ENCODE assay signal across 17 cellular contexts in the genomic region with DNA sequence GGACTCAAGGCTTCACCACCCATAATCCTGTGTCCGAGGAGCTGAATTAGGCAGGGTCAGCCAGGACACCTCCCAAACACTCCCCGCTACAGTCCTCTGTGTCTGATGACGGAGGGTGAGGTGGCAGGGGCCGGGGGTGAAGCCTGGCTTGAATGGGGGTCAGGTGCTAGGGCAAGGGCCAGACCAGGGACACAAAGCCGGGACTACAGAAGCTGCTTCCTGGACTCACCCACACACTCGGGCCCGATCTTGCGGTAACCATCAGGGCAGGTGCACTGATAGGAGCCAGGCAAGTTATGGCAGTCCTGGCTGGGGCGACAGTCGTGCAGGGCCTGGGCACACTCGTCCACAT. TPM values are rescaled to one million over a fixed set of nuclear protein-coding genes. Genes with fewer than 3 reads are reported as not detected.
A peak's percentile ranks its signal among the peaks of the same experiment; 100 is the strongest.
DNase-seq lines count a peak whose midpoint lies in the region; ATAC-seq, FAIRE-seq and TF ChIP-seq lines count a peak whose summit lies in the region.
"Had no signal": no experiment of that assay in that cellular context is flagged by ENCODE, and none has a peak within 500 bp of the region (broad histone marks: within the 10 kb centered on the region; RNA-seq: fewer than 3 reads in every experiment).

No MANE protein-coding gene starts in this region.

- no peak overlapping the region for H3K56ac ChIP-seq in H1 (replicated peaks; ENCODE audit: insufficient read length, low read depth, low read length)

- H3K4me1 ChIP-seq in H1 (replicated peaks in 1 of 4; ENCODE audit: control insufficient read depth in 3 of 4, insufficient read depth in 4 of 4, low read length in 3 of 4), result peaks cover 0 to 10% (median 3%) of the 10 kb centered on the region in 4 experiments; a peak in 5 of 7 replicates
- H3K4me1 ChIP-seq in neural progenitor cell, result peaks cover 4% of the 10 kb centered on the region

- peak overlapping the region; percentile 57 for H3K4me3 Mint-ChIP-seq in neural progenitor cell
- no peak overlapping the region for H3K4me3 Mint-ChIP-seq in activated CD4-positive, alpha-beta T cell treated with anti-CD3 and anti-CD28 coated beads for 36 hours

- no peak for TF ChIP-seq EP300 in H1 (IDR thresholded peaks at IDR 0.05; ENCODE audit: borderline replicate concordance in 1 of 2, low read depth in 2 of 2, low read length in 2 of 2)

- H2BK120ac ChIP-seq in H1 (replicated peaks; ENCODE audit: low read depth, low read length), result no peak overlapping the region

- no peak for ATAC-seq in activated CD4-positive, alpha-beta T cell treated with anti-CD3 and anti-CD28 coated beads for 36 hours
- ATAC-seq: HCT116 had no signal

- H3K9ac ChIP-seq in H1 (replicated peaks in 1 of 4; ENCODE audit: extremely low read depth in 1 of 4, low read depth in 3 of 4, low read length in 3 of 4), result no peak overlapping the region
- no peak overlapping the region for H3K9ac ChIP-seq in neural progenitor cell

- H3K4me2 ChIP-seq in H1 (ENCODE audit: insufficient read depth in 1 of 2, low read depth in 2 of 2, low read length in 2 of 2) (no peak overlapping the region), neural progenitor cell (no peak overlapping the region)

- H3K9me3 ChIP-seq in AG04450 (ENCODE audit: control insufficient read depth, insufficient read depth, low read length) (no peaks in the 10 kb centered on the region; the same call in 1 of the 2 replicates), H1 (ENCODE audit: insufficient read depth in 2 of 2, low read depth in 1 of 2, low read length in 1 of 2) (no peaks in the 10 kb centered on the region), neural progenitor cell (ENCODE audit: low read depth) (no peaks in the 10 kb centered on the region)
- H3K9me3 ChIP-seq: esophagus squamous epithelium, stomach had no signal

- no peak overlapping the region for H2AK5ac ChIP-seq in H1 (ENCODE audit: low read depth, low read length)

- no peaks in the 10 kb centered on the region for H3K27me3 ChIP-seq in AG04450 (ENCODE audit: control insufficient read depth, insufficient read depth, low read length)
- peaks cover 0 to 32% (median 15%) of the 10 kb centered on the region in 4 experiments; a peak in 4 of 7 replicates for H3K27me3 ChIP-seq in H1 (replicated peaks in 1 of 4; ENCODE audit: control insufficient read depth in 3 of 4, extremely low read depth in 1 of 4, insufficient read depth in 3 of 4, low read length in 3 of 4)
- H3K27me3 ChIP-seq in neural progenitor cell, result peaks cover 17% of the 10 kb centered on the region
- H3K27me3 ChIP-seq: esophagus squamous epithelium, stomach had no signal

- no peak overlapping the region for H3K14ac ChIP-seq in H1 (ENCODE audit: insufficient read length)

- no peak overlapping the region for H3K23ac ChIP-seq in H1 (ENCODE audit: insufficient read length)

- H3K18ac ChIP-seq in H1 (ENCODE audit: extremely low read depth, low read length), result no peak overlapping the region

- peak overlapping the region; percentile 21 for H3K27ac ChIP-seq in AG04450 (ENCODE audit: low read depth, low read length)
- no peak overlapping the region for H3K27ac ChIP-seq in H1 (ENCODE audit: low read depth, low read length)
- no peak overlapping the region for H3K27ac ChIP-seq in neural progenitor cell

- no peak for TF ChIP-seq RAD21 in H1 (IDR thresholded peaks at IDR 0.05 in 1 of 2, conservative IDR thresholded peaks at IDR 0.05 in 1 of 2; ENCODE audit: low read depth in 2 of 2, low read length in 2 of 2)

- H2BK15ac ChIP-seq in H1 (ENCODE audit: low read length), result no peak overlapping the region

- H3K4ac ChIP-seq in H1 (replicated peaks; ENCODE audit: insufficient read length, low read depth, low read length), result no peak overlapping the region

- H3F3A ChIP-seq in neural progenitor cell (ENCODE audit: low read depth), result peaks cover 29% of the 10 kb centered on the region

- TF ChIP-seq POLR2A in GM12892 (IDR thresholded peaks at IDR 0.05; ENCODE audit: low read depth, low read length) (no peak), H1 (IDR thresholded peaks at IDR 0.05; ENCODE audit: control extremely low read depth in 1 of 2, low read depth in 2 of 2, low read length in 2 of 2) (no peak)

- no peak overlapping the region for H2BK20ac ChIP-seq in H1 (ENCODE audit: low read length)

- H3K4me3 ChIP-seq in AG04450 (ENCODE audit: low read depth, low read length), result peak overlapping the region; percentile 76; the same call in 1 of the 2 replicates
- no peak overlapping the region for H3K4me3 ChIP-seq in H1 (ENCODE audit: extremely low read depth in 1 of 4, insufficient read depth in 2 of 4, low read depth in 3 of 4, low read length in 4 of 4)
- H3K4me3 ChIP-seq in neural progenitor cell, result no peak overlapping the region
- H3K4me3 ChIP-seq: esophagus squamous epithelium, stomach had no signal

- CTCF ChIA-PET in AG04450 (lab: Charles Lee) (interaction anchor here (1.3 to 4.2 kb wide), 5 partner anchors 9 to 118 kb away, joined by 3 to 35 read pairs (median 20); a partner anchor contains a TSS), H1 (lab: Charles Lee; ENCODE audit: partially characterized antibody) (interaction anchor here (3.0 to 8.9 kb wide), 4 partner anchors 10 to 18 kb away, joined by 15 to 210 read pairs (median 78); a partner anchor contains a TSS)
- CTCF ChIA-PET in activated CD4-positive, alpha-beta T cell treated with anti-CD3 and anti-CD28 coated beads for 36 hours (lab: Charles Lee), result interaction anchor here (0.6 to 4.8 kb wide), 5 partner anchors 10 to 134 kb away, joined by 3 to 76 read pairs (median 4); a partner anchor contains a TSS

- H3K27ac Mint-ChIP-seq in neural progenitor cell, result peak overlapping the region; percentile 25
- no peak overlapping the region for H3K27ac Mint-ChIP-seq in activated CD4-positive, alpha-beta T cell treated with anti-CD3 and anti-CD28 coated beads for 36 hours

- H2AFZ ChIP-seq in H1 (ENCODE audit: low read length), result no peak overlapping the region
- H2AFZ ChIP-seq in neural progenitor cell (replicated peaks), result no peak overlapping the region

- H4K91ac ChIP-seq in H1 (replicated peaks; ENCODE audit: insufficient read length, low read length), result no peak overlapping the region

- intact Hi-C loops in activated CD4-positive, alpha-beta T cell treated with anti-CD3 and anti-CD28 coated beads for 36 hours (cut with DNase I, micrococcal nuclease), result no loop called here

- FAIRE-seq in GM12892 (lab: Jason Lieb, UNC) (peak; percentile 74), H1 (lab: Jason Lieb, UNC) (no peak), D721Med (lab: Jason Lieb, UNC) (no peak)
- FAIRE-seq: TTC549 had no signal

- H3K79me2 ChIP-seq in H1 (ENCODE audit: control insufficient read depth in 1 of 2, insufficient read depth in 2 of 2, low read length in 2 of 2) (no peaks in the 10 kb centered on the region), neural progenitor cell (ENCODE audit: low read depth) (no peaks in the 10 kb centered on the region)

- H2BK5ac ChIP-seq in H1 (ENCODE audit: low read depth, low read length), result no peak overlapping the region

- no peaks in the 10 kb centered on the region for H3K36me3 Mint-ChIP-seq in neural progenitor cell
- peaks cover 15% of the 10 kb centered on the region for H3K36me3 Mint-ChIP-seq in activated CD4-positive, alpha-beta T cell treated with anti-CD3 and anti-CD28 coated beads for 36 hours (ENCODE audit: low read depth)

- H3K36me3 ChIP-seq in H1 (ENCODE audit: control insufficient read depth in 2 of 4, insufficient read depth in 4 of 4, low read length in 3 of 4) (peaks cover 0 to 3% (median 0%) of the 10 kb centered on the region in 4 experiments; a peak in 3 of 8 replicates), neural progenitor cell (no peaks in the 10 kb centered on the region)

- H3K27me3 Mint-ChIP-seq in neural progenitor cell (ENCODE audit: insufficient read depth, low read depth), result peaks cover 17% of the 10 kb centered on the region
- no peaks in the 10 kb centered on the region for H3K27me3 Mint-ChIP-seq in activated CD4-positive, alpha-beta T cell treated with anti-CD3 and anti-CD28 coated beads for 36 hours

- H3K4me1 Mint-ChIP-seq in neural progenitor cell, result peaks cover 35% of the 10 kb centered on the region
- peaks cover 13% of the 10 kb centered on the region for H3K4me1 Mint-ChIP-seq in activated CD4-positive, alpha-beta T cell treated with anti-CD3 and anti-CD28 coated beads for 36 hours

- POLR2A ChIA-PET in AG04450 (lab: Yijun Ruan, JAX), result interaction anchor here (1.1 to 4.2 kb wide), 2 partner anchors 10 to 11 kb away, joined by 3 to 26 read pairs; a partner anchor contains a TSS
- POLR2A ChIA-PET in H1 (lab: Charles Lee; ENCODE audit: partially characterized antibody), result interaction anchor here (38.3 to 39.7 kb wide), 2 partner anchors 5 to 14 kb away, joined by 1071 read pairs; a partner anchor contains a TSS
- POLR2A ChIA-PET in activated CD4-positive, alpha-beta T cell treated with anti-CD3 and anti-CD28 coated beads for 36 hours (lab: Charles Lee), result no interaction called here

- TF ChIP-seq CTCF in AG04450 (IDR thresholded peaks at IDR 0.05; ENCODE audit: low read depth, low read length), result no peak
- TF ChIP-seq CTCF in H1 (IDR thresholded peaks at IDR 0.05; ENCODE audit: control extremely low read depth in 1 of 3, insufficient read depth in 1 of 3, low read depth in 1 of 3, low read length in 3 of 3), result no peak
- no peak for TF ChIP-seq CTCF in neural progenitor cell (IDR thresholded peaks at IDR 0.05)
- TF ChIP-seq CTCF in D721Med (IDR thresholded peaks at IDR 0.05; ENCODE audit: insufficient read depth, missing control alignments), result no peak

- no peaks in the 10 kb centered on the region for H3K9me3 Mint-ChIP-seq in neural progenitor cell
- H3K9me3 Mint-ChIP-seq in activated CD4-positive, alpha-beta T cell treated with anti-CD3 and anti-CD28 coated beads for 36 hours (ENCODE audit: low read depth), result no peaks in the 10 kb centered on the region

- 0 out of 2 replicates have a peak overlapping the region, but pooled peaks have one; percentile 27 for H2BK12ac ChIP-seq in H1 (ENCODE audit: low read depth, low read length)

- DNase-seq in AG04450 (ENCODE audit: low read depth, low spot score) (no peak), GM12892 (ENCODE audit: insufficient read length) (no peak), H1 (ENCODE audit: low read depth in 1 of 2, low spot score in 2 of 2) (no peak), neural progenitor cell (ENCODE audit: low spot score) (no peak), NAMALWA (ENCODE audit: low spot score) (no peak), D721Med (ENCODE audit: insufficient read length, low spot score) (no peak)
- no peak for DNase-seq in activated CD4-positive, alpha-beta T cell treated with anti-CD3 and anti-CD28 coated beads for 36 hours
- DNase-seq: activated naive CD4-positive, alpha-beta T cell treated with anti-CD3 and anti-CD28 coated beads, Interleukin-2, amount 50 U/mL, for 16 hours; esophagus squamous epithelium; midbrain; NCI-H1092 treated with DMSO at 0.1 percent for 48 hours; stimulated activated CD4-positive, alpha-beta T cell treated with anti-CD3 and anti-CD28 coated beads, Interleukin-4, amount 100 ng/mL, for 4 hours; stomach had no signal

- H3K79me1 ChIP-seq in H1 (ENCODE audit: low read depth, low read length), result no peaks in the 10 kb centered on the region; the same call in 1 of the 2 replicates

- peaks cover 9% of the 10 kb centered on the region; the same call in 1 of the 2 replicates for H3K23me2 ChIP-seq in H1 (ENCODE audit: low read depth, low read length)

- no peak overlapping the region for H4K8ac ChIP-seq in H1 (ENCODE audit: extremely low read depth, insufficient read depth, low read length)

- no peak overlapping the region for H4K5ac ChIP-seq in H1 (ENCODE audit: insufficient read length, low read depth, low read length)

- WGBS in H1 (ENCODE audit: extremely low coverage in 1 of 2, insufficient coverage in 1 of 2, insufficient read length in 1 of 2, insufficient replicate concordance in 2 of 2, low coverage in 1 of 2, low lambda C conversion rate in 2 of 2, missing lambda C conversion rate in 1 of 2), 2 experiments, result 93% methylated on average over 11 of the region's 11 CpGs; no CpG with 5 or more reads in 1 of the 2 experiments

- H4K20me1 ChIP-seq in H1 (replicated peaks in 1 of 2; ENCODE audit: control insufficient read depth in 1 of 2, insufficient read depth in 2 of 2, low read length in 2 of 2) (peaks cover 0 to 2% of the 10 kb centered on the region in 2 experiments), neural progenitor cell (ENCODE audit: low read depth) (peaks cover 11% of the 10 kb centered on the region)

RNA-seq across cellular contexts. Expression of a gene that starts 2.3 kb away (rescaled TPM):
- polyA plus RNA-seq in AG04450 (2011; rRNA removed) (190 and 279 TPM in 2 replicates), H1 (2011; rRNA removed) (17.2 and 24.2 TPM in 2 replicates)
- 72.8 and 112 TPM in 2 replicates for polyA minus RNA-seq in AG04450 (2011; rRNA and poly(A)+ RNA removed)
- 8.5 TPM for polyA plus RNA-seq in GM12892 (2012; ENCODE audit: missing spikeins)
- total RNA-seq in H1 (2021; fragmentation: NEBNext Ultra II Directional; extraction: Animal tissue kit (Norgen Biotek cat#: 25700)), result 8.8 and 9.7 TPM in 2 replicates
- polyA plus RNA-seq in H1 (2011; cell fraction: cytosol; rRNA removed), result 16.2 TPM
- 54.9 TPM for polyA plus RNA-seq in H1 (2011; cell fraction: nucleus; rRNA removed)
- polyA plus RNA-seq in H1 (2012, experiment 1 of 2), result 6.4 to 12.6 TPM (median 9.4 TPM) in 4 replicates
- polyA plus RNA-seq in H1 (2012, experiment 2 of 2), result 8.4 TPM
- polyA plus RNA-seq in H1 (2013, experiment 1 of 2), result 14.8 TPM
- polyA plus RNA-seq in H1 (2013, experiment 2 of 2), result 14.3 TPM
- polyA minus RNA-seq in H1 (2011; rRNA and poly(A)+ RNA removed), result 5.3 and 6.1 TPM in 2 replicates
- polyA minus RNA-seq in H1 (2011; cell fraction: cytosol; rRNA and poly(A)+ RNA removed), result 5.7 TPM
- polyA minus RNA-seq in H1 (2011; cell fraction: nucleus; rRNA and poly(A)+ RNA removed), result 17.4 TPM
- total RNA-seq in neural progenitor cell (ENCODE audit: low replicate concordance), result 9.2 and 25.1 TPM in 2 replicates
- 10 to 100 TPM; 20.2 to 23.4 TPM for total RNA-seq in activated CD4-positive, alpha-beta T cell treated with anti-CD3 and anti-CD28 coated beads for 36 hours

RNA-seq across cellular contexts. Expression of a gene that starts 9.4 kb away (rescaled TPM):
- polyA plus RNA-seq in AG04450 (2011; rRNA removed) (not detected in 2 replicates), H1 (2011; rRNA removed) (not detected in 2 replicates)
- 0.55 TPM in 1 of 2 replicates, not detected in the other for polyA minus RNA-seq in AG04450 (2011; rRNA and poly(A)+ RNA removed)
- polyA plus RNA-seq in GM12892 (2012; ENCODE audit: missing spikeins), result 2.0 TPM
- not detected in 2 replicates for total RNA-seq in H1 (2021; fragmentation: NEBNext Ultra II Directional; extraction: Animal tissue kit (Norgen Biotek cat#: 25700))
- polyA plus RNA-seq in H1 (2011; cell fraction: cytosol; rRNA removed), result not detected
- polyA plus RNA-seq in H1 (2011; cell fraction: nucleus; rRNA removed), result not detected
- not detected in 4 replicates for polyA plus RNA-seq in H1 (2012, experiment 1 of 2)
- polyA plus RNA-seq in H1 (2012, experiment 2 of 2), result not detected
- not detected for polyA plus RNA-seq in H1 (2013, experiment 1 of 2)
- not detected for polyA plus RNA-seq in H1 (2013, experiment 2 of 2)
- polyA minus RNA-seq in H1 (2011; rRNA and poly(A)+ RNA removed), result not detected in 2 replicates
- polyA minus RNA-seq in H1 (2011; cell fraction: cytosol; rRNA and poly(A)+ RNA removed), result not detected
- polyA minus RNA-seq in H1 (2011; cell fraction: nucleus; rRNA and poly(A)+ RNA removed), result not detected
- not detected in 2 replicates for total RNA-seq in neural progenitor cell (ENCODE audit: low replicate concordance)
- total RNA-seq in activated CD4-positive, alpha-beta T cell treated with anti-CD3 and anti-CD28 coated beads for 36 hours, result 1 to 10 TPM; 1.7 TPM
- total RNA-seq: cerebellum, NCI-H460 had no signal

RNA-seq across cellular contexts. Expression of a gene that starts 10.1 kb away (rescaled TPM):
- 23.8 and 27.5 TPM in 2 replicates for polyA plus RNA-seq in AG04450 (2011; rRNA removed)
- 23.4 and 28.7 TPM in 2 replicates for polyA minus RNA-seq in AG04450 (2011; rRNA and poly(A)+ RNA removed)
- 51.3 TPM for polyA plus RNA-seq in GM12892 (2012; ENCODE audit: missing spikeins)
- total RNA-seq in H1 (2021; fragmentation: NEBNext Ultra II Directional; extraction: Animal tissue kit (Norgen Biotek cat#: 25700)), result 30.2 and 36.0 TPM in 2 replicates
- 31.5 and 44.1 TPM in 2 replicates for polyA plus RNA-seq in H1 (2011; rRNA removed)
- polyA plus RNA-seq in H1 (2011; cell fraction: cytosol; rRNA removed), result 41.8 TPM
- polyA plus RNA-seq in H1 (2011; cell fraction: nucleus; rRNA removed), result 222 TPM
- polyA plus RNA-seq in H1 (2012, experiment 1 of 2), result 30.7 to 47.5 TPM (median 37.9 TPM) in 4 replicates
- 39.0 TPM for polyA plus RNA-seq in H1 (2012, experiment 2 of 2)
- 35.0 TPM for polyA plus RNA-seq in H1 (2013, experiment 1 of 2)
- polyA plus RNA-seq in H1 (2013, experiment 2 of 2), result 32.2 TPM
- polyA minus RNA-seq in H1 (2011; rRNA and poly(A)+ RNA removed), result 13.3 and 24.3 TPM in 2 replicates
- polyA minus RNA-seq in H1 (2011; cell fraction: cytosol; rRNA and poly(A)+ RNA removed), result 23.6 TPM
- polyA minus RNA-seq in H1 (2011; cell fraction: nucleus; rRNA and poly(A)+ RNA removed), result 60.4 TPM
- 36.8 and 42.4 TPM in 2 replicates for total RNA-seq in neural progenitor cell (ENCODE audit: low replicate concordance)
- 10 to 100 TPM; 59.2 to 67.8 TPM for total RNA-seq in activated CD4-positive, alpha-beta T cell treated with anti-CD3 and anti-CD28 coated beads for 36 hours

RNA-seq across cellular contexts. Expression of a gene that starts 12.3 kb away (rescaled TPM):
- 1,553 and 1,822 TPM in 2 replicates for polyA plus RNA-seq in AG04450 (2011; rRNA removed)
- polyA minus RNA-seq in AG04450 (2011; rRNA and poly(A)+ RNA removed), result 2,126 and 2,698 TPM in 2 replicates
- polyA plus RNA-seq in GM12892 (2012; ENCODE audit: missing spikeins), result 777 TPM
- total RNA-seq in H1 (2021; fragmentation: NEBNext Ultra II Directional; extraction: Animal tissue kit (Norgen Biotek cat#: 25700)), result 1,252 and 1,270 TPM in 2 replicates
- polyA plus RNA-seq in H1 (2011; rRNA removed), result 1,365 and 1,809 TPM in 2 replicates
- polyA plus RNA-seq in H1 (2011; cell fraction: cytosol; rRNA removed), result 1,336 TPM
- polyA plus RNA-seq in H1 (2011; cell fraction: nucleus; rRNA removed), result 788 TPM
- 1,064 to 1,459 TPM (median 1,329 TPM) in 4 replicates for polyA plus RNA-seq in H1 (2012, experiment 1 of 2)
- polyA plus RNA-seq in H1 (2012, experiment 2 of 2), result 1,254 TPM
- 989 TPM for polyA plus RNA-seq in H1 (2013, experiment 1 of 2)
- 932 TPM for polyA plus RNA-seq in H1 (2013, experiment 2 of 2)
- polyA minus RNA-seq in H1 (2011; rRNA and poly(A)+ RNA removed), result 1,332 and 1,357 TPM in 2 replicates
- 622 TPM for polyA minus RNA-seq in H1 (2011; cell fraction: cytosol; rRNA and poly(A)+ RNA removed)
- polyA minus RNA-seq in H1 (2011; cell fraction: nucleus; rRNA and poly(A)+ RNA removed), result 426 TPM
- total RNA-seq in neural progenitor cell (ENCODE audit: low replicate concordance), result 704 and 971 TPM in 2 replicates
- 1,000 to 10,000 TPM in 1 of 2 experiments, 100 to 1,000 TPM in 1; 888 to 1,074 TPM for total RNA-seq in activated CD4-positive, alpha-beta T cell treated with anti-CD3 and anti-CD28 coated beads for 36 hours

RNA-seq across cellular contexts. Expression of a gene that starts 18.0 kb away (rescaled TPM):
- 126 and 160 TPM in 2 replicates for polyA plus RNA-seq in AG04450 (2011; rRNA removed)
- polyA minus RNA-seq in AG04450 (2011; rRNA and poly(A)+ RNA removed), result 116 and 143 TPM in 2 replicates
- polyA plus RNA-seq in GM12892 (2012; ENCODE audit: missing spikeins), result 66.8 TPM
- total RNA-seq in H1 (2021; fragmentation: NEBNext Ultra II Directional; extraction: Animal tissue kit (Norgen Biotek cat#: 25700)), result 74.3 and 79.9 TPM in 2 replicates
- polyA plus RNA-seq in H1 (2011; rRNA removed), result 173 and 184 TPM in 2 replicates
- polyA plus RNA-seq in H1 (2011; cell fraction: cytosol; rRNA removed), result 127 TPM
- polyA plus RNA-seq in H1 (2011; cell fraction: nucleus; rRNA removed), result 233 TPM
- polyA plus RNA-seq in H1 (2012, experiment 1 of 2), result 82.7 to 114 TPM (median 111 TPM) in 4 replicates
- 151 TPM for polyA plus RNA-seq in H1 (2012, experiment 2 of 2)
- 79.7 TPM for polyA plus RNA-seq in H1 (2013, experiment 1 of 2)
- 83.5 TPM for polyA plus RNA-seq in H1 (2013, experiment 2 of 2)
- 87.2 and 105 TPM in 2 replicates for polyA minus RNA-seq in H1 (2011; rRNA and poly(A)+ RNA removed)
- 89.1 TPM for polyA minus RNA-seq in H1 (2011; cell fraction: cytosol; rRNA and poly(A)+ RNA removed)
- polyA minus RNA-seq in H1 (2011; cell fraction: nucleus; rRNA and poly(A)+ RNA removed), result 101 TPM
- 92.1 and 113 TPM in 2 replicates for total RNA-seq in neural progenitor cell (ENCODE audit: low replicate concordance)
- total RNA-seq in activated CD4-positive, alpha-beta T cell treated with anti-CD3 and anti-CD28 coated beads for 36 hours, result 100 to 1,000 TPM in 1 of 2 experiments, 10 to 100 TPM in 1; 95.4 to 121 TPM
